ENCODE assay signal across 1 cellular context in the genomic region with DNA sequence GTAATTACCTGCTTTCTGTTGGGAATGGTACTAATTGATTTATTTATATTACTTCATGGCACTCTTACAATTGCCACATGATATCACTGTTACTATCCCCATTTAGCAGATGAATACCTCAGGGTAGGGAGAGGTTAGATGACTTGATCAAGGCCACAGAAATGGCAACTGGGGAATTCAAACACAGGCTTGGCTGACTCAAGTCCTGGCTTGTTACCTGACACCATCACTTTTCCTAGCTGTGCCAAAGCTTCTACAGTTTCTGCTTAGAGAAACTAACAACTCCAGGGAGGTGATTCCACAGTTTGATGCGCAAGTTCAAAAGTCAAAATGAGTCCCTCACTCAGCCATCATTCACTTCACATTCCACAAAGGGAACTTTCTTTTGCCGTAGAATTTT.
TF ChIP-seq lines count a peak whose summit lies in the region.

No MANE protein-coding gene starts in this region.

TF ChIP-seq in GM23338, 12 proteins besides CTCF, POLR2A, EP300 and RAD21 (continued from another document):
- no peak for TF ChIP-seq ZNF462 (CRISPR knock-in tag; IDR thresholded peaks at IDR 0.05)
